In the genomic region with DNA sequence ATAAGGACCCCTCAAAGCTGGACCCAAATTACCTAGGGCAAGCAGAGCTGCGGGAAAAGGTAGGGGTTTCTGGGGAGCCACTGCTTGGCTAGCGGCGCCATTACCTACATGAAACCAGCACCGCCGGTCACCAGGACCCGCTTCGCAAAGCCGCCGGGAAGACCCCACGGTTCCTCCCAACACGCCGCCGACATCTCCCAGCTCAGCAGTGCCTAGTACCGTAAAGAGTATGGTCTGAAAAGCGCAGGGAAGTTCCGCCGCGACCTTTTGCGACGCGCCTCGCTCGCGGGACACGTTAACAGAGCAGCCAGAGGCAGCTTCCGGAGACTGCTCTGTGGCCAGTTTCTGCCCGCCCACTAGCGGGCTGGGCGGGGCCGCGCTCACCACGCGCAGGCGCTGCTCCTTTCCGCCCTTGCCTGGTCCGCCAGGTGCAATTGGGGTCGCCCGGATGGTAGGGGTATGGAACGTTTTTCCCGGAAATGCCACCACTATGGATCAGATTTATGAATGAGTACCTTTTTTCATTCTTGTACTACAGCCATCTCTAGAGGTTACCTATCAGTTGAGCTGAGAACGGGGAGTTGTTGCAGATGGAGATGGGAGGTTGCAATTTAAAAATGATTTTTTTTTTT, we compare ENCODE assay signal across 1 cellular context.
A peak's percentile ranks its signal among the peaks of the same experiment; 100 is the strongest.
TF ChIP-seq lines count a peak whose summit lies in the region.

A gene with protein sequence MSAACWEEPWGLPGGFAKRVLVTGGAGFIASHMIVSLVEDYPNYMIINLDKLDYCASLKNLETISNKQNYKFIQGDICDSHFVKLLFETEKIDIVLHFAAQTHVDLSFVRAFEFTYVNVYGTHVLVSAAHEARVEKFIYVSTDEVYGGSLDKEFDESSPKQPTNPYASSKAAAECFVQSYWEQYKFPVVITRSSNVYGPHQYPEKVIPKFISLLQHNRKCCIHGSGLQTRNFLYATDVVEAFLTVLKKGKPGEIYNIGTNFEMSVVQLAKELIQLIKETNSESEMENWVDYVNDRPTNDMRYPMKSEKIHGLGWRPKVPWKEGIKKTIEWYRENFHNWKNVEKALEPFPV (minus strand): TSS at position 210 of the 632 bp plus-strand sequence. CDS start 16 bp downstream, at position 194.

TF ChIP-seq in GM12878, 131 proteins besides CTCF, POLR2A, EP300 and RAD21 (continued from another document and continues in another):
- TF ChIP-seq, protein P1, sequence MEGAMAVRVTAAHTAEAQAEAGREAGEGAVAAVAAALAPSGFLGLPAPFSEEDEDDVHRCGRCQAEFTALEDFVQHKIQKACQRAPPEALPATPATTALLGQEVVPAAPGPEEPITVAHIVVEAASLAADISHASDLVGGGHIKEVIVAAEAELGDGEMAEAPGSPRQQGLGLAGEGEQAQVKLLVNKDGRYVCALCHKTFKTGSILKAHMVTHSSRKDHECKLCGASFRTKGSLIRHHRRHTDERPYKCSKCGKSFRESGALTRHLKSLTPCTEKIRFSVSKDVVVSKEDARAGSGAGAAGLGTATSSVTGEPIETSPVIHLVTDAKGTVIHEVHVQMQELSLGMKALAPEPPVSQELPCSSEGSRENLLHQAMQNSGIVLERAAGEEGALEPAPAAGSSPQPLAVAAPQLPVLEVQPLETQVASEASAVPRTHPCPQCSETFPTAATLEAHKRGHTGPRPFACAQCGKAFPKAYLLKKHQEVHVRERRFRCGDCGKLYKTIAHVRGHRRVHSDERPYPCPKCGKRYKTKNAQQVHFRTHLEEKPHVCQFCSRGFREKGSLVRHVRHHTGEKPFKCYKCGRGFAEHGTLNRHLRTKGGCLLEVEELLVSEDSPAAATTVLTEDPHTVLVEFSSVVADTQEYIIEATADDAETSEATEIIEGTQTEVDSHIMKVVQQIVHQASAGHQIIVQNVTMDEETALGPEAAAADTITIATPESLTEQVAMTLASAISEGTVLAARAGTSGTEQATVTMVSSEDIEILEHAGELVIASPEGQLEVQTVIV (IDR thresholded peaks at IDR 0.05; ENCODE audit: borderline replicate concordance, partially characterized antibody): peak; percentile 99
- TF ChIP-seq PAX5 (IDR thresholded peaks at IDR 0.05; ENCODE audit: borderline replicate concordance, low read depth, low read length) (peak; percentile 39; the same call in 1 of the 2 replicates), ZNF217 (IDR thresholded peaks at IDR 0.05) (no peak), ZNF622 (IDR thresholded peaks at IDR 0.05) (no peak), ZNF384 (IDR thresholded peaks at IDR 0.05; ENCODE audit: borderline replicate concordance, low read depth, low read length) (no peak), DPF2 (IDR thresholded peaks at IDR 0.05) (no peak), TCF12 (IDR thresholded peaks at IDR 0.05; ENCODE audit: low read depth, low read length) (peak; percentile 61), CEBPB (IDR thresholded peaks at IDR 0.05; ENCODE audit: borderline replicate concordance in 1 of 2, low read depth in 2 of 2, low read length in 2 of 2) (no peak), HDGF (IDR thresholded peaks at IDR 0.05) (peak; percentile 74; the same call in 1 of the 2 replicates), KLF5 (IDR thresholded peaks at IDR 0.05; ENCODE audit: partially characterized antibody) (no peak), RUNX3 (IDR thresholded peaks at IDR 0.05; ENCODE audit: low read length) (peak; percentile 65; the same call in 1 of the 2 replicates), RBBP5 (conservative IDR thresholded peaks at IDR 0.05) (no peak), SREBF1 (IDR thresholded peaks at IDR 0.05; ENCODE audit: low read length) (no peak), BHLHE40 (IDR thresholded peaks at IDR 0.05; ENCODE audit: borderline replicate concordance in 1 of 2, low read depth in 2 of 2, low read length in 1 of 2) (peak in 1 of 2 experiments; percentile 15; a peak in 1 of 4 replicates), SIX5 (IDR thresholded peaks at IDR 0.05; ENCODE audit: low read depth, low read length, severe bottlenecking) (peak; percentile 25), CREB1 (IDR thresholded peaks at IDR 0.05; ENCODE audit: low read depth) (peak; percentile 69), BMI1 (IDR thresholded peaks at IDR 0.05; ENCODE audit: borderline replicate concordance) (no peak), CREM (IDR thresholded peaks at IDR 0.05; ENCODE audit: low read depth) (peak; percentile 64; the same call in 1 of the 2 replicates), HDAC2 (IDR thresholded peaks at IDR 0.05) (no peak), JUNB (IDR thresholded peaks at IDR 0.05) (no peak), NFYA (IDR thresholded peaks at IDR 0.05; ENCODE audit: borderline replicate concordance, low read depth, low read length) (no peak), JUND (IDR thresholded peaks at IDR 0.05; ENCODE audit: low read depth, low read length) (no peak), TARDBP (IDR thresholded peaks at IDR 0.05; ENCODE audit: borderline replicate concordance) (no peak), RFX5 (IDR thresholded peaks at IDR 0.05; ENCODE audit: low read depth, low read length) (0 out of 2 replicates have a peak, but pooled peaks have one; percentile 19), EZH2 (IDR thresholded peaks at IDR 0.05; ENCODE audit: borderline replicate concordance, control insufficient read depth, low read depth, low read length) (no peak), PAX8 (IDR thresholded peaks at IDR 0.05) (no peak), CBX3 (IDR thresholded peaks at IDR 0.05; ENCODE audit: borderline replicate concordance, low read depth) (no peak), BRCA1 (IDR thresholded peaks at IDR 0.05; ENCODE audit: low read depth, low read length) (no peak), CBFB (IDR thresholded peaks at IDR 0.05; ENCODE audit: low read depth) (peak; percentile 89; the same call in 1 of the 2 replicates), ESRRA (IDR thresholded peaks at IDR 0.05; ENCODE audit: low read length) (no peak), SMAD1 (IDR thresholded peaks at IDR 0.05; ENCODE audit: low read depth, partially characterized antibody) (peak; percentile 16), ETV6 (conservative IDR thresholded peaks at IDR 0.05 in 1 of 2, IDR thresholded peaks at IDR 0.05 in 1 of 2; ENCODE audit: borderline replicate concordance in 1 of 2, low read depth in 1 of 2) (no peak), IRF4 (IDR thresholded peaks at IDR 0.05; ENCODE audit: low read depth, low read length) (no peak), GATAD2B (conservative IDR thresholded peaks at IDR 0.05; ENCODE audit: low read depth) (peak; percentile 78; the same call in 1 of the 2 replicates)
- TF ChIP-seq, protein P2, sequence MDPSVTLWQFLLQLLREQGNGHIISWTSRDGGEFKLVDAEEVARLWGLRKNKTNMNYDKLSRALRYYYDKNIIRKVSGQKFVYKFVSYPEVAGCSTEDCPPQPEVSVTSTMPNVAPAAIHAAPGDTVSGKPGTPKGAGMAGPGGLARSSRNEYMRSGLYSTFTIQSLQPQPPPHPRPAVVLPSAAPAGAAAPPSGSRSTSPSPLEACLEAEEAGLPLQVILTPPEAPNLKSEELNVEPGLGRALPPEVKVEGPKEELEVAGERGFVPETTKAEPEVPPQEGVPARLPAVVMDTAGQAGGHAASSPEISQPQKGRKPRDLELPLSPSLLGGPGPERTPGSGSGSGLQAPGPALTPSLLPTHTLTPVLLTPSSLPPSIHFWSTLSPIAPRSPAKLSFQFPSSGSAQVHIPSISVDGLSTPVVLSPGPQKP (IDR thresholded peaks at IDR 0.05; ENCODE audit: low read depth, low read length): peak; percentile 82
- TF ChIP-seq, protein P3, sequence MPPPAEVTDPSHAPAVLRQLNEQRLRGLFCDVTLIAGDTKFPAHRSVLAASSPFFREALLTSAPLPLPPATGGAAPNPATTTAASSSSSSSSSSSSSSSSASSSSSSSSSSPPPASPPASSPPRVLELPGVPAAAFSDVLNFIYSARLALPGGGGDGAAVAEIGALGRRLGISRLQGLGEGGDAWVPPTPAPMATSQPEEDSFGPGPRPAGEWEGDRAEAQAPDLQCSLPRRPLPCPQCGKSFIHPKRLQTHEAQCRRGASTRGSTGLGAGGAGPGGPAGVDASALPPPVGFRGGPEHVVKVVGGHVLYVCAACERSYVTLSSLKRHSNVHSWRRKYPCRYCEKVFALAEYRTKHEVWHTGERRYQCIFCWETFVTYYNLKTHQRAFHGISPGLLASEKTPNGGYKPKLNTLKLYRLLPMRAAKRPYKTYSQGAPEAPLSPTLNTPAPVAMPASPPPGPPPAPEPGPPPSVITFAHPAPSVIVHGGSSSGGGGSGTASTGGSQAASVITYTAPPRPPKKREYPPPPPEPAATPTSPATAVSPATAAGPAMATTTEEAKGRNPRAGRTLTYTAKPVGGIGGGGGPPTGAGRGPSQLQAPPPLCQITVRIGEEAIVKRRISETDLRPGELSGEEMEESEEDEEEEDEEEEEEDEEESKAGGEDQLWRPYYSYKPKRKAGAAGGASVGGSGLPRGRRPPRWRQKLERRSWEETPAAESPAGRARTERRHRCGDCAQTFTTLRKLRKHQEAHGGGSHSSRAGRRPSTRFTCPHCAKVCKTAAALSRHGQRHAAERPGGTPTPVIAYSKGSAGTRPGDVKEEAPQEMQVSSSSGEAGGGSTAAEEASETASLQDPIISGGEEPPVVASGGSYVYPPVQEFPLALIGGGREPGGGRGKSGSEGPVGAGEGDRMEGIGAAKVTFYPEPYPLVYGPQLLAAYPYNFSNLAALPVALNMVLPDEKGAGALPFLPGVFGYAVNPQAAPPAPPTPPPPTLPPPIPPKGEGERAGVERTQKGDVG (CRISPR knock-in tag; IDR thresholded peaks at IDR 0.05): no peak
- TF ChIP-seq, protein P4, sequence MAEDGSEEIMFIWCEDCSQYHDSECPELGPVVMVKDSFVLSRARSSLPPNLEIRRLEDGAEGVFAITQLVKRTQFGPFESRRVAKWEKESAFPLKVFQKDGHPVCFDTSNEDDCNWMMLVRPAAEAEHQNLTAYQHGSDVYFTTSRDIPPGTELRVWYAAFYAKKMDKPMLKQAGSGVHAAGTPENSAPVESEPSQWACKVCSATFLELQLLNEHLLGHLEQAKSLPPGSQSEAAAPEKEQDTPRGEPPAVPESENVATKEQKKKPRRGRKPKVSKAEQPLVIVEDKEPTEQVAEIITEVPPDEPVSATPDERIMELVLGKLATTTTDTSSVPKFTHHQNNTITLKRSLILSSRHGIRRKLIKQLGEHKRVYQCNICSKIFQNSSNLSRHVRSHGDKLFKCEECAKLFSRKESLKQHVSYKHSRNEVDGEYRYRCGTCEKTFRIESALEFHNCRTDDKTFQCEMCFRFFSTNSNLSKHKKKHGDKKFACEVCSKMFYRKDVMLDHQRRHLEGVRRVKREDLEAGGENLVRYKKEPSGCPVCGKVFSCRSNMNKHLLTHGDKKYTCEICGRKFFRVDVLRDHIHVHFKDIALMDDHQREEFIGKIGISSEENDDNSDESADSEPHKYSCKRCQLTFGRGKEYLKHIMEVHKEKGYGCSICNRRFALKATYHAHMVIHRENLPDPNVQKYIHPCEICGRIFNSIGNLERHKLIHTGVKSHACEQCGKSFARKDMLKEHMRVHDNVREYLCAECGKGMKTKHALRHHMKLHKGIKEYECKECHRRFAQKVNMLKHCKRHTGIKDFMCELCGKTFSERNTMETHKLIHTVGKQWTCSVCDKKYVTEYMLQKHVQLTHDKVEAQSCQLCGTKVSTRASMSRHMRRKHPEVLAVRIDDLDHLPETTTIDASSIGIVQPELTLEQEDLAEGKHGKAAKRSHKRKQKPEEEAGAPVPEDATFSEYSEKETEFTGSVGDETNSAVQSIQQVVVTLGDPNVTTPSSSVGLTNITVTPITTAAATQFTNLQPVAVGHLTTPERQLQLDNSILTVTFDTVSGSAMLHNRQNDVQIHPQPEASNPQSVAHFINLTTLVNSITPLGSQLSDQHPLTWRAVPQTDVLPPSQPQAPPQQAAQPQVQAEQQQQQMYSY (CRISPR knock-in tag; IDR thresholded peaks at IDR 0.05): no peak
- TF ChIP-seq, protein P5, sequence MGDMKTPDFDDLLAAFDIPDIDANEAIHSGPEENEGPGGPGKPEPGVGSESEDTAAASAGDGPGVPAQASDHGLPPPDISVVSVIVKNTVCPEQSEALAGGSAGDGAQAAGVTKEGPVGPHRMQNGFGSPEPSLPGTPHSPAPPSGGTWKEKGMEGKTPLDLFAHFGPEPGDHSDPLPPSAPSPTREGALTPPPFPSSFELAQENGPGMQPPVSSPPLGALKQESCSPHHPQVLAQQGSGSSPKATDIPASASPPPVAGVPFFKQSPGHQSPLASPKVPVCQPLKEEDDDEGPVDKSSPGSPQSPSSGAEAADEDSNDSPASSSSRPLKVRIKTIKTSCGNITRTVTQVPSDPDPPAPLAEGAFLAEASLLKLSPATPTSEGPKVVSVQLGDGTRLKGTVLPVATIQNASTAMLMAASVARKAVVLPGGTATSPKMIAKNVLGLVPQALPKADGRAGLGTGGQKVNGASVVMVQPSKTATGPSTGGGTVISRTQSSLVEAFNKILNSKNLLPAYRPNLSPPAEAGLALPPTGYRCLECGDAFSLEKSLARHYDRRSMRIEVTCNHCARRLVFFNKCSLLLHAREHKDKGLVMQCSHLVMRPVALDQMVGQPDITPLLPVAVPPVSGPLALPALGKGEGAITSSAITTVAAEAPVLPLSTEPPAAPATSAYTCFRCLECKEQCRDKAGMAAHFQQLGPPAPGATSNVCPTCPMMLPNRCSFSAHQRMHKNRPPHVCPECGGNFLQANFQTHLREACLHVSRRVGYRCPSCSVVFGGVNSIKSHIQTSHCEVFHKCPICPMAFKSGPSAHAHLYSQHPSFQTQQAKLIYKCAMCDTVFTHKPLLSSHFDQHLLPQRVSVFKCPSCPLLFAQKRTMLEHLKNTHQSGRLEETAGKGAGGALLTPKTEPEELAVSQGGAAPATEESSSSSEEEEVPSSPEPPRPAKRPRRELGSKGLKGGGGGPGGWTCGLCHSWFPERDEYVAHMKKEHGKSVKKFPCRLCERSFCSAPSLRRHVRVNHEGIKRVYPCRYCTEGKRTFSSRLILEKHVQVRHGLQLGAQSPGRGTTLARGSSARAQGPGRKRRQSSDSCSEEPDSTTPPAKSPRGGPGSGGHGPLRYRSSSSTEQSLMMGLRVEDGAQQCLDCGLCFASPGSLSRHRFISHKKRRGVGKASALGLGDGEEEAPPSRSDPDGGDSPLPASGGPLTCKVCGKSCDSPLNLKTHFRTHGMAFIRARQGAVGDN (IDR thresholded peaks at IDR 0.05): no peak; the same call in 1 of the 2 replicates
- TF ChIP-seq, protein P6, sequence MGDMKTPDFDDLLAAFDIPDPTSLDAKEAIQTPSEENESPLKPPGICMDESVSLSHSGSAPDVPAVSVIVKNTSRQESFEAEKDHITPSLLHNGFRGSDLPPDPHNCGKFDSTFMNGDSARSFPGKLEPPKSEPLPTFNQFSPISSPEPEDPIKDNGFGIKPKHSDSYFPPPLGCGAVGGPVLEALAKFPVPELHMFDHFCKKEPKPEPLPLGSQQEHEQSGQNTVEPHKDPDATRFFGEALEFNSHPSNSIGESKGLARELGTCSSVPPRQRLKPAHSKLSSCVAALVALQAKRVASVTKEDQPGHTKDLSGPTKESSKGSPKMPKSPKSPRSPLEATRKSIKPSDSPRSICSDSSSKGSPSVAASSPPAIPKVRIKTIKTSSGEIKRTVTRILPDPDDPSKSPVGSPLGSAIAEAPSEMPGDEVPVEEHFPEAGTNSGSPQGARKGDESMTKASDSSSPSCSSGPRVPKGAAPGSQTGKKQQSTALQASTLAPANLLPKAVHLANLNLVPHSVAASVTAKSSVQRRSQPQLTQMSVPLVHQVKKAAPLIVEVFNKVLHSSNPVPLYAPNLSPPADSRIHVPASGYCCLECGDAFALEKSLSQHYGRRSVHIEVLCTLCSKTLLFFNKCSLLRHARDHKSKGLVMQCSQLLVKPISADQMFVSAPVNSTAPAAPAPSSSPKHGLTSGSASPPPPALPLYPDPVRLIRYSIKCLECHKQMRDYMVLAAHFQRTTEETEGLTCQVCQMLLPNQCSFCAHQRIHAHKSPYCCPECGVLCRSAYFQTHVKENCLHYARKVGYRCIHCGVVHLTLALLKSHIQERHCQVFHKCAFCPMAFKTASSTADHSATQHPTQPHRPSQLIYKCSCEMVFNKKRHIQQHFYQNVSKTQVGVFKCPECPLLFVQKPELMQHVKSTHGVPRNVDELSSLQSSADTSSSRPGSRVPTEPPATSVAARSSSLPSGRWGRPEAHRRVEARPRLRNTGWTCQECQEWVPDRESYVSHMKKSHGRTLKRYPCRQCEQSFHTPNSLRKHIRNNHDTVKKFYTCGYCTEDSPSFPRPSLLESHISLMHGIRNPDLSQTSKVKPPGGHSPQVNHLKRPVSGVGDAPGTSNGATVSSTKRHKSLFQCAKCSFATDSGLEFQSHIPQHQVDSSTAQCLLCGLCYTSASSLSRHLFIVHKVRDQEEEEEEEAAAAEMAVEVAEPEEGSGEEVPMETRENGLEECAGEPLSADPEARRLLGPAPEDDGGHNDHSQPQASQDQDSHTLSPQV (IDR thresholded peaks at IDR 0.05): no peak
